Comparison of ENCODE assay signal across 8 cellular contexts in genomic region chr6:52881996-52882841, GRCh38. TPM values are rescaled to one million over a fixed set of nuclear protein-coding genes. Genes with fewer than 3 reads are reported as not detected.
DNase-seq lines count a peak whose midpoint lies in the region; ATAC-seq and TF ChIP-seq lines count a peak whose summit lies in the region.

No MANE protein-coding gene starts in this region.

- peak overlapping the region; percentile 2 for H2AK9ac ChIP-seq in IMR-90 (replicated peaks; ENCODE audit: low read depth, low read length, poor library complexity)

- peak overlapping the region; percentile 98 for H2BK20ac ChIP-seq in IMR-90 (ENCODE audit: low read depth, low read length)

- no TSS peak for BruUV-seq in IMR-90 (replicated peaks; lab: Mats Ljungman, UMichigan)

- no peaks in the 10 kb centered on the region for H3K27me3 ChIP-seq in IMR-90 (ENCODE audit: control insufficient read depth, insufficient read depth, low read length)
- H3K27me3 ChIP-seq in fibroblast of lung (ENCODE audit: control insufficient read depth, insufficient read depth, low read length): no peaks in the 10 kb centered on the region

- ATAC-seq in GM21576 (IDR thresholded peaks at IDR 0.05; ENCODE audit: unreplicated experiment) (peak; percentile 100), IMR-90 (ENCODE audit: low read depth) (peak; percentile 99)
- ATAC-seq in natural killer cell treated with Interleukin-12 subunit alpha and Interleukin-12 subunit beta and Interleukin-15 and Interleukin-18, amount 100 ng/mL, for 72 hours: peak; percentile 93 to 94

- H3K27ac ChIP-seq in IMR-90 (ENCODE audit: insufficient read depth, low read length) (peak overlapping the region; percentile 68), fibroblast of lung (ENCODE audit: insufficient read depth, low read length) (peak overlapping the region; percentile 50)

- H4K8ac ChIP-seq in IMR-90 (ENCODE audit: low read depth in 2 of 2, low read length in 2 of 2): peak overlapping the region; percentile 37 to 98; a peak in 3 of 4 replicates

- H3K4ac ChIP-seq in IMR-90 (ENCODE audit: low read depth, low read length): peak overlapping the region; percentile 97

- peak; percentile 66 for TF ChIP-seq RAD21 in IMR-90 (IDR thresholded peaks at IDR 0.05; ENCODE audit: low read length)

- in situ Hi-C loops in IMR-90 (cut with MboI; ENCODE audit: low sequenced_read_pairs): no loop called here

- DNase-seq in DMS79 (lab: John Stamatoyannopoulos, UW) (peak; percentile 35), IMR-90 (peak; percentile 63), OCI-M1 (lab: John Stamatoyannopoulos, UW) (peak; percentile 92), fibroblast of lung (ENCODE audit: low read depth in 2 of 2) (peak; percentile 51 to 75)
- DNase-seq in activated T-cell treated with anti-CD3 and anti-CD28 coated beads, Interleukin-2, amount 50 U/mL, for 24 hours: peak; percentile 69
- DNase-seq in natural killer cell treated with Interleukin-12 subunit alpha and Interleukin-12 subunit beta and Interleukin-15 and Interleukin-18, amount 100 ng/mL, for 72 hours (ENCODE audit: low spot score): peak; percentile 75

- POLR2A ChIA-PET in IMR-90 (lab: Charles Lee; ENCODE audit: unreplicated experiment): no interaction called here

- H3K9me1 ChIP-seq in IMR-90 (ENCODE audit: insufficient read depth, low read length): peaks cover 3% of the 10 kb centered on the region

- dilution Hi-C loops in IMR-90 (cut with HindIII; ENCODE audit: low sequenced_read_pairs, unreplicated experiment): no loop called here

- no peaks in the 10 kb centered on the region for H3K79me1 ChIP-seq in IMR-90 (ENCODE audit: low read depth in 1 of 2, low read length in 2 of 2)

- no peaks in the 10 kb centered on the region for H3K9me3 Mint-ChIP-seq in activated T-cell treated with anti-CD3 and anti-CD28 coated beads, Interleukin-2, amount 50 U/mL, for 24 hours
- H3K9me3 Mint-ChIP-seq in natural killer cell treated with Interleukin-12 subunit alpha and Interleukin-12 subunit beta and Interleukin-15 and Interleukin-18, amount 100 ng/mL, for 72 hours: no peaks in the 10 kb centered on the region
- H3K9me3 Mint-ChIP-seq in stimulated activated naive CD8-positive, alpha-beta T cell treated with anti-CD3 and anti-CD28 coated beads, Interleukin-15, Interleukin-2, amounts not matched to agents 100 ng/mL and 50 ng/mL, for 24 hours: no peaks in the 10 kb centered on the region

- no peaks in the 10 kb centered on the region for H3K79me2 ChIP-seq in fibroblast of lung (ENCODE audit: control insufficient read depth, insufficient read depth, low read length)

- H2BK15ac ChIP-seq in IMR-90 (ENCODE audit: low read depth, low read length): peak overlapping the region; percentile 100; the same call in 2 of the 3 replicates

- CTCF ChIA-PET in IMR-90 (lab: Yijun Ruan, JAX): interaction anchor here (0.6 to 1.0 kb wide), 3 partner anchors 10 to 470 kb away, joined by 3 to 4 read pairs (median 3); no protein-coding TSS in a partner anchor

- H4K5ac ChIP-seq in IMR-90 (ENCODE audit: low read depth, low read length): peak overlapping the region; percentile 90

- H3K56ac ChIP-seq in IMR-90 (ENCODE audit: extremely low read depth, insufficient read depth, low read length): 0 out of 2 replicates have a peak overlapping the region, but pooled peaks have one; percentile 60

- no peaks in the 10 kb centered on the region for H3K36me3 Mint-ChIP-seq in activated T-cell treated with anti-CD3 and anti-CD28 coated beads, Interleukin-2, amount 50 U/mL, for 24 hours (ENCODE audit: low read depth)
- no peaks in the 10 kb centered on the region for H3K36me3 Mint-ChIP-seq in natural killer cell treated with Interleukin-12 subunit alpha and Interleukin-12 subunit beta and Interleukin-15 and Interleukin-18, amount 100 ng/mL, for 72 hours
- no peaks in the 10 kb centered on the region for H3K36me3 Mint-ChIP-seq in stimulated activated naive CD8-positive, alpha-beta T cell treated with anti-CD3 and anti-CD28 coated beads, Interleukin-15, Interleukin-2, amounts not matched to agents 100 ng/mL and 50 ng/mL, for 24 hours (ENCODE audit: low read depth)

- H3K23ac ChIP-seq in IMR-90 (ENCODE audit: low read depth, low read length): peak overlapping the region; percentile 98; the same call in 1 of the 2 replicates

- TF ChIP-seq POLR2A in IMR-90 (IDR thresholded peaks at IDR 0.05; ENCODE audit: low read depth, low read length): no peak

- peak overlapping the region; percentile 98 for H2BK120ac ChIP-seq in IMR-90 (ENCODE audit: low read depth, low read length)

- intact Hi-C loops in IMR-90 (cut with micrococcal nuclease): loop anchor here (1.0 to 5.0 kb wide), 2 partner anchors 95 to 113 kb away; partner anchors contain the start of gene GSTA4

- H3K36me3 ChIP-seq in IMR-90 (ENCODE audit: control insufficient read depth, insufficient read depth, low read length) (no peaks in the 10 kb centered on the region), fibroblast of lung (ENCODE audit: control insufficient read depth, insufficient read depth, low read length) (no peaks in the 10 kb centered on the region)

- H3K4me1 Mint-ChIP-seq in activated T-cell treated with anti-CD3 and anti-CD28 coated beads, Interleukin-2, amount 50 U/mL, for 24 hours (ENCODE audit: low read depth): peaks cover 21% of the 10 kb centered on the region
- peaks cover 4 to 6% of the 10 kb centered on the region in 2 donors for H3K4me1 Mint-ChIP-seq in natural killer cell treated with Interleukin-12 subunit alpha and Interleukin-12 subunit beta and Interleukin-15 and Interleukin-18, amount 100 ng/mL, for 72 hours (ENCODE audit: low read depth in 2 of 2)
- peaks cover 19% of the 10 kb centered on the region for H3K4me1 Mint-ChIP-seq in stimulated activated naive CD8-positive, alpha-beta T cell treated with anti-CD3 and anti-CD28 coated beads, Interleukin-15, Interleukin-2, amounts not matched to agents 100 ng/mL and 50 ng/mL, for 24 hours (ENCODE audit: low read depth)

- H3K4me2 ChIP-seq in IMR-90 (ENCODE audit: low read depth, low read length) (peak overlapping the region; percentile 86), fibroblast of lung (ENCODE audit: extremely low read depth, insufficient read depth, low read length) (peak overlapping the region; percentile 94)

- H3K4me3 ChIP-seq in IMR-90 (ENCODE audit: insufficient read depth, low read depth, low read length) (peak overlapping the region; percentile 49), fibroblast of lung (replicated peaks in 1 of 4; ENCODE audit: control extremely low read depth in 1 of 4, insufficient read depth in 1 of 4, low read depth in 3 of 4, low read length in 4 of 4) (peak overlapping the region; percentile 60 to 78 (median 65))

- H4K91ac ChIP-seq in IMR-90 (ENCODE audit: insufficient read depth, low read depth, low read length): peak overlapping the region; percentile 96

- peaks cover 2% of the 10 kb centered on the region for H3K27me3 Mint-ChIP-seq in activated T-cell treated with anti-CD3 and anti-CD28 coated beads, Interleukin-2, amount 50 U/mL, for 24 hours
- H3K27me3 Mint-ChIP-seq in natural killer cell treated with Interleukin-12 subunit alpha and Interleukin-12 subunit beta and Interleukin-15 and Interleukin-18, amount 100 ng/mL, for 72 hours: peaks cover 0 to 3% of the 10 kb centered on the region in 2 donors
- no peaks in the 10 kb centered on the region for H3K27me3 Mint-ChIP-seq in stimulated activated naive CD8-positive, alpha-beta T cell treated with anti-CD3 and anti-CD28 coated beads, Interleukin-15, Interleukin-2, amounts not matched to agents 100 ng/mL and 50 ng/mL, for 24 hours

- H2AK5ac ChIP-seq in IMR-90 (ENCODE audit: low read depth, low read length): peak overlapping the region; percentile 69; the same call in 1 of the 2 replicates

- H3K14ac ChIP-seq in IMR-90 (replicated peaks; ENCODE audit: low read depth, low read length): peak overlapping the region; percentile 97

- peak overlapping the region; percentile 66 for H3K27ac Mint-ChIP-seq in activated T-cell treated with anti-CD3 and anti-CD28 coated beads, Interleukin-2, amount 50 U/mL, for 24 hours
- peak overlapping the region in 1 of 2 donors; percentile 57 for H3K27ac Mint-ChIP-seq in natural killer cell treated with Interleukin-12 subunit alpha and Interleukin-12 subunit beta and Interleukin-15 and Interleukin-18, amount 100 ng/mL, for 72 hours
- peak overlapping the region; percentile 63 for H3K27ac Mint-ChIP-seq in stimulated activated naive CD8-positive, alpha-beta T cell treated with anti-CD3 and anti-CD28 coated beads, Interleukin-15, Interleukin-2, amounts not matched to agents 100 ng/mL and 50 ng/mL, for 24 hours

- H4K20me1 ChIP-seq in IMR-90 (ENCODE audit: insufficient read depth, low read length) (no peaks in the 10 kb centered on the region), fibroblast of lung (ENCODE audit: control insufficient read depth, extremely low read depth, insufficient read depth, low read length) (no peaks in the 10 kb centered on the region)

- H3K9ac ChIP-seq in IMR-90 (ENCODE audit: low read depth, low read length) (peak overlapping the region; percentile 82), fibroblast of lung (ENCODE audit: insufficient read depth, low read length) (peak overlapping the region; percentile 53)

- peak overlapping the region; percentile 99 for H2AFZ ChIP-seq in IMR-90 (replicated peaks; ENCODE audit: low read length, poor library complexity)
- peak overlapping the region; percentile 99 for H2AFZ ChIP-seq in fibroblast of lung (ENCODE audit: low read length)

- peak overlapping the region; percentile 48 for H2BK5ac ChIP-seq in IMR-90 (ENCODE audit: low read depth, low read length, poor library complexity, severe bottlenecking)

- H3K9me3 ChIP-seq in IMR-90 (ENCODE audit: control insufficient read depth, insufficient read depth, low read length) (no peaks in the 10 kb centered on the region), fibroblast of lung (ENCODE audit: control insufficient read depth, insufficient read depth, low read depth, low read length) (no peaks in the 10 kb centered on the region)

- TF ChIP-seq CTCF in IMR-90 (conservative IDR thresholded peaks at IDR 0.05; ENCODE audit: low read depth, low read length): peak; percentile 69
- peak; percentile 81 to 88 for TF ChIP-seq CTCF in fibroblast of lung (conservative IDR thresholded peaks at IDR 0.05 in 1 of 2, IDR thresholded peaks at IDR 0.05 in 1 of 2; ENCODE audit: low read depth in 1 of 2, low read length in 2 of 2)

- peak overlapping the region; percentile 76 for H3K4me3 Mint-ChIP-seq in activated T-cell treated with anti-CD3 and anti-CD28 coated beads, Interleukin-2, amount 50 U/mL, for 24 hours
- H3K4me3 Mint-ChIP-seq in natural killer cell treated with Interleukin-12 subunit alpha and Interleukin-12 subunit beta and Interleukin-15 and Interleukin-18, amount 100 ng/mL, for 72 hours: peak overlapping the region; percentile 83
- H3K4me3 Mint-ChIP-seq in stimulated activated naive CD8-positive, alpha-beta T cell treated with anti-CD3 and anti-CD28 coated beads, Interleukin-15, Interleukin-2, amounts not matched to agents 100 ng/mL and 50 ng/mL, for 24 hours: peak overlapping the region; percentile 85

- H3K4me1 ChIP-seq in IMR-90 (ENCODE audit: control insufficient read depth, insufficient read depth, low read length): peaks cover 5% of the 10 kb centered on the region
- H3K4me1 ChIP-seq in fibroblast of lung (ENCODE audit: control insufficient read depth, extremely low read depth, insufficient read depth, low read length): peaks cover 8% of the 10 kb centered on the region

- no CpG with 5 or more reads among the region's 18 CpGs for WGBS in IMR-90 (ENCODE audit: extremely low coverage in 2 of 2, insufficient read length in 1 of 2), 2 experiments

- H3K18ac ChIP-seq in IMR-90 (ENCODE audit: low read depth, low read length): peak overlapping the region; percentile 88

RNA-seq across cellular contexts. Expression of gene GSTA3, which starts 27.3 kb away (rescaled TPM):
- total RNA-seq in IMR-90 (2012; rRNA removed) (not detected in 2 replicates), fibroblast of lung (not detected in 2 replicates)
- polyA plus RNA-seq in IMR-90 (2012; rRNA removed) (not detected in 2 replicates), fibroblast of lung (not detected in 2 replicates)
- polyA plus RNA-seq in IMR-90 (2012; cell fraction: cytosol; rRNA removed): not detected in 2 replicates
- not detected in 2 replicates for polyA plus RNA-seq in IMR-90 (2012; cell fraction: nucleus; rRNA removed; ENCODE audit: low replicate concordance)
- not detected in 2 replicates for polyA plus RNA-seq in fibroblast of lung (2012)
- polyA minus RNA-seq in fibroblast of lung (ENCODE audit: low replicate concordance): not detected in 2 replicates
- not detected for total RNA-seq in natural killer cell treated with Interleukin-12 subunit alpha and Interleukin-12 subunit beta and Interleukin-15 and Interleukin-18, amount 100 ng/mL, for 72 hours

RNA-seq across cellular contexts. Expression of gene GSTA5, which starts 41.6 kb away (rescaled TPM):
- total RNA-seq in IMR-90 (2012; rRNA removed): not detected in 2 replicates
- not detected in 2 replicates for polyA plus RNA-seq in IMR-90 (2012; rRNA removed)
- polyA plus RNA-seq in IMR-90 (2012; cell fraction: cytosol; rRNA removed): not detected in 2 replicates
- not detected in 2 replicates for polyA plus RNA-seq in IMR-90 (2012; cell fraction: nucleus; rRNA removed; ENCODE audit: low replicate concordance)
- total RNA-seq in fibroblast of lung: not detected in 2 replicates
- polyA plus RNA-seq in fibroblast of lung: not detected in 2 replicates
- polyA plus RNA-seq in fibroblast of lung (2012): not detected in 2 replicates
- not detected in 2 replicates for polyA minus RNA-seq in fibroblast of lung (ENCODE audit: low replicate concordance)
- not detected for total RNA-seq in natural killer cell treated with Interleukin-12 subunit alpha and Interleukin-12 subunit beta and Interleukin-15 and Interleukin-18, amount 100 ng/mL, for 72 hours

Comparison
In these comparisons a context has a peak if more than half of its experiments do, and no peak if none do; other contexts are left out.
1. Peak in every context shown above with its lines: DNase-seq, ATAC-seq, H3K4me3 ChIP-seq and H3K27ac ChIP-seq.
2. DNase-seq: peak in every context shown above with its lines; median percentile 92 in OCI-M1; 75 in natural killer cell treated with Interleukin-12 subunit alpha and Interleukin-12 subunit beta and Interleukin-15 and Interleukin-18, amount 100 ng/mL, for 72 hours; 69 in activated T-cell treated with anti-CD3 and anti-CD28 coated beads, Interleukin-2, amount 50 U/mL, for 24 hours; 63 in IMR-90; 63 in fibroblast of lung; 35 in DMS79.